Comparison of ENCODE assay signal across 1 cellular context in genomic region chr3:14231145-14231990, GRCh38.
TF ChIP-seq lines count a peak whose summit lies in the region.

No MANE protein-coding gene starts in this region.

TF ChIP-seq in K562, 482 proteins besides CTCF, POLR2A, EP300 and RAD21 (continued from another document and continues in another):
- TF ChIP-seq ZFP91 (CRISPR knock-in tag; IDR thresholded peaks at IDR 0.05) (0 out of 2 replicates have a peak, but pooled peaks have one; percentile 51), HDAC8 (tag; IDR thresholded peaks at IDR 0.05) (no peak), HMBOX1 (IDR thresholded peaks at IDR 0.05) (peak; percentile 93), KLF6 (CRISPR knock-in tag; IDR thresholded peaks at IDR 0.05; ENCODE audit: borderline replicate concordance) (peak; percentile 43; the same call in 1 of the 2 replicates), USF2 (CRISPR knock-in tag; IDR thresholded peaks at IDR 0.05) (no peak), PHF21A (IDR thresholded peaks at IDR 0.05; ENCODE audit: borderline replicate concordance, low read depth) (no peak), NBN (IDR thresholded peaks at IDR 0.05; ENCODE audit: low read depth) (no peak), NFIX (CRISPR knock-in tag; IDR thresholded peaks at IDR 0.05; ENCODE audit: low read depth) (peak; percentile 13; the same call in 1 of the 2 replicates), U2AF2 (optimal IDR thresholded peaks at IDR 0.05; ENCODE audit: low read depth, low read length) (no peak), YY1 (IDR thresholded peaks at IDR 0.05; ENCODE audit: borderline replicate concordance in 1 of 3, control insufficient read depth in 1 of 3, extremely low read depth in 1 of 3, insufficient read depth in 3 of 3, insufficient read length in 1 of 3, insufficient replicate concordance in 2 of 3, low read depth in 1 of 3, low read length in 2 of 3) (no peak), CUX1 (CRISPR knock-in tag; IDR thresholded peaks at IDR 0.05) (peak; percentile 53; the same call in 1 of the 2 replicates), NR4A1 (CRISPR knock-in tag; IDR thresholded peaks at IDR 0.05) (no peak), NR4A1 (tag; IDR thresholded peaks at IDR 0.05) (0 out of 2 replicates have a peak, but pooled peaks have one; percentile 12), ZNF740 (CRISPR knock-in tag; IDR thresholded peaks at IDR 0.05) (no peak), ZNF740 (tag; IDR thresholded peaks at IDR 0.05) (peak in 1 of 2 experiments; percentile 57; a peak in 2 of 4 replicates), AFF1 (IDR thresholded peaks at IDR 0.05; ENCODE audit: low read depth in 1 of 2, partially characterized antibody in 2 of 2) (no peak), MCM5 (IDR thresholded peaks at IDR 0.05; ENCODE audit: low read depth) (no peak), BRF1 (IDR thresholded peaks at IDR 0.05; ENCODE audit: borderline replicate concordance, extremely low read depth, insufficient read length) (no peak), NCOA4 (IDR thresholded peaks at IDR 0.05; ENCODE audit: partially characterized antibody) (no peak), POLR2AphosphoS5 (IDR thresholded peaks at IDR 0.05; ENCODE audit: control insufficient read depth, insufficient read depth, low read depth, low read length) (no peak), NFRKB (IDR thresholded peaks at IDR 0.05; ENCODE audit: low read depth) (peak; percentile 54), RBM14 (IDR thresholded peaks at IDR 0.05; ENCODE audit: borderline replicate concordance, insufficient read depth, low read depth, low read length) (no peak), GABPB2 (CRISPR knock-in tag; conservative IDR thresholded peaks at IDR 0.05) (no peak), CBFB (CRISPR knock-in tag; IDR thresholded peaks at IDR 0.05) (peak; percentile 25; the same call in 1 of the 2 replicates), MEF2A (IDR thresholded peaks at IDR 0.05; ENCODE audit: control insufficient read depth, low read depth, low read length) (no peak), ZNF584 (CRISPR knock-in tag; IDR thresholded peaks at IDR 0.05; ENCODE audit: low read depth) (no peak), PYGO2 (tag; IDR thresholded peaks at IDR 0.05) (no peak), ZNF507 (tag; conservative IDR thresholded peaks at IDR 0.05) (no peak), ZNF3 (CRISPR knock-in tag; IDR thresholded peaks at IDR 0.05) (0 out of 2 replicates have a peak, but pooled peaks have one; percentile 13)
